Comparison of ENCODE assay signal across 15 cellular contexts in genomic region chr9:79360387-79361347, GRCh38.
DNase-seq lines count a peak whose midpoint lies in the region; TF ChIP-seq lines count a peak whose summit lies in the region.
"Had no signal": no experiment of that assay in that cellular context is flagged by ENCODE, and none has a peak within 500 bp of the region (broad histone marks: within the 10 kb centered on the region; RNA-seq: fewer than 3 reads in every experiment).

No MANE protein-coding gene starts in this region.

- intact Hi-C loops in MCF 10A (cut with micrococcal nuclease) (no loop called here), mammary epithelial cell (cut with micrococcal nuclease) (no loop called here), A673 (cut with micrococcal nuclease; ENCODE audit: unreplicated experiment) (no loop called here)

- no peak for TF ChIP-seq CTCF in MCF 10A (IDR thresholded peaks at IDR 0.05; ENCODE audit: unreplicated experiment)
- TF ChIP-seq CTCF in mammary epithelial cell (conservative IDR thresholded peaks at IDR 0.05 in 1 of 2, IDR thresholded peaks at IDR 0.05 in 1 of 2; ENCODE audit: extremely low read depth in 1 of 2, insufficient read depth in 1 of 2, low read depth in 1 of 2, low read length in 2 of 2) = no peak
- no peak for TF ChIP-seq CTCF in SK-N-SH (IDR thresholded peaks at IDR 0.05)
- no peak for TF ChIP-seq CTCF in A673 (conservative IDR thresholded peaks at IDR 0.05; ENCODE audit: low read depth, low read length)

- TF ChIP-seq RAD21 in SK-N-SH (IDR thresholded peaks at IDR 0.05; ENCODE audit: low read length) = no peak

- in situ Hi-C loops in mammary epithelial cell (cut with MboI; ENCODE audit: low sequenced_read_pairs in 2 of 2) = no loop called here

- peak in 1 of 2 experiments; percentile 63; a peak in 1 of 4 replicates for TF ChIP-seq EP300 in SK-N-SH (IDR thresholded peaks at IDR 0.05; ENCODE audit: borderline replicate concordance in 1 of 2, low read depth in 1 of 2, low read length in 1 of 2)

- no peak overlapping the region for H3K4me3 ChIP-seq in mammary epithelial cell (replicated peaks in 1 of 3; ENCODE audit: insufficient read depth in 1 of 3, low read depth in 2 of 3, low read length in 3 of 3)
- no peak overlapping the region for H3K4me3 ChIP-seq in SK-N-SH (ENCODE audit: low read depth in 2 of 2, low read length in 1 of 2)
- no peak overlapping the region for H3K4me3 ChIP-seq in iPS DF 6.9 (ENCODE audit: low read length)
- no peak overlapping the region for H3K4me3 ChIP-seq in A673 (ENCODE audit: low read depth, low read length, poor library complexity, severe bottlenecking)
- H3K4me3 ChIP-seq: dorsolateral prefrontal cortex, mucosa of descending colon had no signal

- H4K20me1 ChIP-seq in mammary epithelial cell (ENCODE audit: insufficient read depth, low read length) (no peaks in the 10 kb centered on the region), SK-N-SH (ENCODE audit: insufficient read depth) (no peaks in the 10 kb centered on the region)

- H3K27me3 Mint-ChIP-seq in MCF 10A (ENCODE audit: insufficient read depth, unreplicated experiment) = no peaks in the 10 kb centered on the region

- DNase-seq in MCF 10A (ENCODE audit: unreplicated experiment) (peak; percentile 3), mammary epithelial cell (no peak), SK-N-SH (no peak), iPS DF 6.9 (ENCODE audit: low read depth, low spot score) (peak; percentile 37), substantia nigra (lab: John Stamatoyannopoulos, UW) (no peak), hypothalamus (lab: John Stamatoyannopoulos, UW) (no peak), NCI-H774 (lab: John Stamatoyannopoulos, UW) (no peak), A673 (ENCODE audit: low spot score) (no peak)
- DNase-seq: activated T-cell treated with anti-CD3 and anti-CD28 coated beads for 4 hours; dorsolateral prefrontal cortex; MM.1S; mucosa of descending colon; NCI-H446; stimulated activated CD4-positive, alpha-beta T cell treated with anti-CD3 and anti-CD28 coated beads, Interleukin-12 subunit alpha, Interleukin-12 subunit beta, amount 100 ng/mL, for 4 hours had no signal

- H3K4me1 ChIP-seq in mammary epithelial cell (ENCODE audit: insufficient read depth, low read length) = no peaks in the 10 kb centered on the region
- H3K4me1 ChIP-seq in SK-N-SH (ENCODE audit: control insufficient read depth in 1 of 2, insufficient read depth in 2 of 2, low read depth in 1 of 2, low read length in 1 of 2) = peaks cover 0 to 3% of the 10 kb centered on the region in 2 experiments; a peak in 2 of 4 replicates
- 0 out of 2 replicates have a peak, but pooled peaks cover 1% of the 10 kb centered on the region for H3K4me1 ChIP-seq in iPS DF 6.9 (ENCODE audit: control insufficient read depth, insufficient read depth, low read length)
- H3K4me1 ChIP-seq in A673 (ENCODE audit: insufficient read depth, low read length, poor library complexity, severe bottlenecking) = no peaks in the 10 kb centered on the region
- H3K4me1 ChIP-seq: parathyroid adenoma had no signal

- no peak overlapping the region for H3K27ac ChIP-seq in mammary epithelial cell (ENCODE audit: insufficient read depth, low read depth, low read length)
- H3K27ac ChIP-seq in SK-N-SH (ENCODE audit: low read depth in 2 of 2, low read length in 1 of 2) = no peak overlapping the region; a peak in 1 of 4 replicates
- H3K27ac ChIP-seq in iPS DF 6.9 (ENCODE audit: low read length) = no peak overlapping the region
- H3K27ac ChIP-seq in substantia nigra (ENCODE audit: low read depth, low read length, poor library complexity, severe bottlenecking) = no peak overlapping the region
- no peak overlapping the region for H3K27ac ChIP-seq in A673 (ENCODE audit: low read depth, low read length, poor library complexity, severe bottlenecking)
- H3K27ac ChIP-seq: dorsolateral prefrontal cortex, parathyroid adenoma had no signal

- no peaks in the 10 kb centered on the region for H3K36me3 Mint-ChIP-seq in MCF 10A (ENCODE audit: insufficient read depth, unreplicated experiment)

- H3K9me3 ChIP-seq in mammary epithelial cell (replicated peaks; ENCODE audit: insufficient read depth, low read length) (no peaks in the 10 kb centered on the region), SK-N-SH (no peaks in the 10 kb centered on the region), iPS DF 6.9 (ENCODE audit: control insufficient read depth, insufficient read depth, low read length) (no peaks in the 10 kb centered on the region), A673 (ENCODE audit: low read depth, low read length, poor library complexity, severe bottlenecking) (no peaks in the 10 kb centered on the region)
- H3K9me3 ChIP-seq: mucosa of descending colon had no signal

- H3K27ac Mint-ChIP-seq in MCF 10A (ENCODE audit: low read depth, unreplicated experiment) = no peak overlapping the region

- dilution Hi-C loops in mammary epithelial cell (cut with HindIII; ENCODE audit: low sequenced_read_pairs) = no loop called here

- H3K4me1 Mint-ChIP-seq in MCF 10A (ENCODE audit: insufficient read depth, unreplicated experiment) = peaks cover 21% of the 10 kb centered on the region

- H3K36me3 ChIP-seq in mammary epithelial cell (ENCODE audit: insufficient read depth, low read length) (no peaks in the 10 kb centered on the region), SK-N-SH (replicated peaks in 1 of 2; ENCODE audit: control insufficient read depth in 1 of 2, insufficient read depth in 2 of 2, low read length in 1 of 2) (no peaks in the 10 kb centered on the region), iPS DF 6.9 (ENCODE audit: control insufficient read depth, insufficient read depth, low read length) (no peaks in the 10 kb centered on the region), A673 (ENCODE audit: insufficient read depth, low read length, poor library complexity, severe bottlenecking) (no peaks in the 10 kb centered on the region)

- H3K9ac ChIP-seq in mammary epithelial cell (ENCODE audit: insufficient read depth, low read length) (no peak overlapping the region), SK-N-SH (no peak overlapping the region)
- H3K9ac ChIP-seq: parathyroid adenoma had no signal

- no peak overlapping the region for H2AFZ ChIP-seq in mammary epithelial cell (ENCODE audit: low read depth, low read length)
- H2AFZ ChIP-seq in SK-N-SH (ENCODE audit: low read depth) = peak overlapping the region; percentile 21; the same call in 1 of the 2 replicates
- H2AFZ ChIP-seq: parathyroid adenoma had no signal

- peaks cover 4% of the 10 kb centered on the region for H3F3A ChIP-seq in SK-N-SH (replicated peaks; ENCODE audit: insufficient read depth)

- H3K79me2 ChIP-seq in mammary epithelial cell (ENCODE audit: insufficient read depth, low read length) (no peaks in the 10 kb centered on the region), SK-N-SH (ENCODE audit: insufficient read depth) (no peaks in the 10 kb centered on the region)
- H3K79me2 ChIP-seq: parathyroid adenoma had no signal

- H3K9me3 Mint-ChIP-seq in MCF 10A (ENCODE audit: unreplicated experiment) = no peaks in the 10 kb centered on the region

- WGBS in mammary epithelial cell (ENCODE audit: low coverage, missing lambda C conversion rate) = 77% methylated on average over 3 of the region's 5 CpGs
- 69% methylated on average over 5 of the region's 5 CpGs for WGBS in SK-N-SH (ENCODE audit: low lambda C conversion rate)
- WGBS in iPS DF 6.9 (ENCODE audit: insufficient coverage, insufficient read length) = no CpG with 5 or more reads among the region's 5 CpGs

- H3K4me3 Mint-ChIP-seq in MCF 10A (ENCODE audit: unreplicated experiment) = no peak overlapping the region

- H3K4me2 ChIP-seq in mammary epithelial cell (ENCODE audit: insufficient read depth, low read depth, low read length) (no peak overlapping the region), SK-N-SH (no peak overlapping the region)

- CTCF ChIA-PET in MCF 10A (lab: Yijun Ruan, JAX) (interaction anchor here (0.6 kb wide), 2 partner anchors 107 to 111 kb away, joined by 3 read pairs; no protein-coding TSS in a partner anchor), mammary epithelial cell (lab: Charles Lee; ENCODE audit: low non-redundant PET) (no interaction called here), SK-N-SH (lab: Yijun Ruan, JAX) (interaction anchor here (0.7 kb wide), 2 partner anchors 14 to 57 kb away, joined by 3 to 4 read pairs; no protein-coding TSS in a partner anchor), A673 (lab: Charles Lee) (no interaction called here)

- no peaks in the 10 kb centered on the region for H3K9me2 ChIP-seq in SK-N-SH

- POLR2A ChIA-PET in MCF 10A (lab: Yijun Ruan, JAX) (interaction anchor here (1.5 kb wide), 1 partner anchor 9 kb away, joined by 4 read pairs; no protein-coding TSS in a partner anchor), SK-N-SH (lab: Yijun Ruan, JAX) (no interaction called here), A673 (lab: Charles Lee; ENCODE audit: low non-redundant PET) (interaction anchor here (0.6 kb wide), 1 partner anchor 178 kb away, joined by 3 read pairs; no protein-coding TSS in a partner anchor)

- no TSS peak for BruUV-seq in MCF 10A (replicated peaks; lab: Mats Ljungman, UMichigan)
- no TSS peak for BruUV-seq in mammary epithelial cell (replicated peaks; lab: Mats Ljungman, UMichigan)
- BruUV-seq in A673 (replicated peaks; lab: Mats Ljungman, UMichigan) = no TSS peak

- H3K27me3 ChIP-seq in mammary epithelial cell (ENCODE audit: insufficient read depth, low read length) (peaks cover 3% of the 10 kb centered on the region), SK-N-SH (ENCODE audit: insufficient read depth) (no peaks in the 10 kb centered on the region), iPS DF 6.9 (ENCODE audit: control insufficient read depth, insufficient read depth, low read length) (no peaks in the 10 kb centered on the region), A673 (replicated peaks; ENCODE audit: insufficient read depth, low read depth, low read length, poor library complexity) (peaks cover 84% of the 10 kb centered on the region)

Comparison
In these comparisons a context has a peak if more than half of its experiments do, and no peak if none do; other contexts are left out.
1. DNase-seq: peak in MCF 10A (single experiment) and iPS DF 6.9 (single experiment); none in mammary epithelial cell (single experiment), SK-N-SH (single experiment), substantia nigra (0 of 49), hypothalamus (0 of 51), NCI-H774 (single experiment) and A673 (single experiment).
2. CTCF ChIA-PET loops: an anchor here in MCF 10A (0.6 kb wide) and SK-N-SH (0.7 kb wide); none called in mammary epithelial cell and A673.